1 cellular context compared by ENCODE assay signal in the genomic region with DNA sequence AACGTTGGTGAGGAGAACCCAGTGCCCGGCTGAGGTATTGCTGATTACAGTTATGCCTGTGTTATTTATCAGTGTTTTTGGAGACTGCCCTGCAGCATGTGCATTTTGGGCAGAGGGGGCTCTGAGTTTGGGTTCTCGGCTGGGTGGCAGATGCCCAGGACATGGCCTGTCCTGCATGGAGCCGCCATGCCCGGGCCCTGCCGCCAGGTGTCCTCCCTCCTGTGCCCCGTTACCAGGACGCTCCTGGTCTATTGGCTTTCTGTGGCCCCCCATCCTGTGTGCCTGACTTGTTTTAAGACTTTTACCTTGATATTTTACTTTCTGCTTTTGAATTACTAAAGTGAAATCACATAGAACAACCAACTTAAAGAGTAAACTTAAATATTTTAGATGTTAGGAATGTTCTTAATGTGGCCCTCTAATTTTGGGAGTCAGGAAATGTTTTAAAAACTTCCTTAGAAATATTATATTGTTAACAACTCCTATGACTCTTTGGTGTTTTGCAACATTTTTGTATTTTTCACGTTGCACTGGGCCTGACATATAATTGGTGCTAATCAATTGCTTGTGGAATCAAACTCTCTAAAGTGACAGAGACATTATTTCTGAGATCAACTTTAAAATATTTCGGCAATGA.
TF ChIP-seq lines count a peak whose summit lies in the region.

No MANE protein-coding gene starts in this region.

TF ChIP-seq in H1, 55 proteins besides CTCF, POLR2A, EP300 and RAD21 (continued from another document):
- TF ChIP-seq NANOG (IDR thresholded peaks at IDR 0.05; ENCODE audit: insufficient read depth, low read depth, low read length, poor library complexity, severe bottlenecking) (no peak), YY1 (IDR thresholded peaks at IDR 0.05; ENCODE audit: low read depth, low read length) (no peak), CREB1 (IDR thresholded peaks at IDR 0.05) (no peak)
